1 cellular context compared by ENCODE assay signal in the genomic region with DNA sequence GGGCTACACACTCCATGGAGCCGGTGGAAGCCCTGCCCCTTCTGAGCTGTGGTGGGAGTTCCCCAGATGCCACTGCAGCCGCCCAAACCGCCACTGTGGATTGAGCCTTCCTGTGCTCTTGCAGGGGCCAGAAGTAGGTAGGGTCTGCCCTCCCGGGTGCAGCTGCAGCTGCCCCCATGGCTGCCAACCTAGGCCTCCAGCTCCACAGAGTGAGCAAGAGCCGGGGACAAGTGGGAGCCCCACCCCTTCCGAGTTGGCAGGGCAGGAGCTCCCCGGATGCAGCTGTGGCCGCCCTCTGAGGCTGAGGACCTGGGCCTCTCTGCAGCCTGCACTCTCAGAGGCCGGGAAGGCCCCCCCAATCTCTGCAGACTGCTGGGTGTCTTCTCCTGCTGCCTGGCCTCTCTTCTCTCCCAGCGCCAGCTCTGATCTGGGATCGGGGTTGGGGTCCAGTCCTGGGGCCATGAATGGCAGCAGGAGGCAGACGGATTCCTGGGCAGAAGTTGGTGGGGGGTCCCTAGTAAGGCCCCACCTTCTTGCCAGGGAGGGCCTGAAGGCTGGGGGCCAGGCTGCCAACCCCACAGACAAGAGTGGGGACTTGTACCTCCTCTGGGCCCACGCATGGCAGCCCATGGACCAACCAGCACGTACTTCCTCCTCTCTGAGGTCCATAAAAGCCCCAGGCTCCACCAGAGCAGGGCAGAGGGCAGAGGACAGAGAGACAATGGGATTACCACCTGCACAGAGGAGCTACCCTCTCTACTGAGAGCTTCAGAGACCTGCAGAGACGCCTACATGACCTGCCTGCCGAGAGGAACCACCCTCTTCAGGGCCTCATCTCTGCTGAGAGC.
TF ChIP-seq lines count a peak whose summit lies in the region.

No MANE protein-coding gene starts in this region.

TF ChIP-seq in GM23338, 12 proteins besides CTCF, POLR2A, EP300 and RAD21 (continued from another document):
- TF ChIP-seq, protein P1, sequence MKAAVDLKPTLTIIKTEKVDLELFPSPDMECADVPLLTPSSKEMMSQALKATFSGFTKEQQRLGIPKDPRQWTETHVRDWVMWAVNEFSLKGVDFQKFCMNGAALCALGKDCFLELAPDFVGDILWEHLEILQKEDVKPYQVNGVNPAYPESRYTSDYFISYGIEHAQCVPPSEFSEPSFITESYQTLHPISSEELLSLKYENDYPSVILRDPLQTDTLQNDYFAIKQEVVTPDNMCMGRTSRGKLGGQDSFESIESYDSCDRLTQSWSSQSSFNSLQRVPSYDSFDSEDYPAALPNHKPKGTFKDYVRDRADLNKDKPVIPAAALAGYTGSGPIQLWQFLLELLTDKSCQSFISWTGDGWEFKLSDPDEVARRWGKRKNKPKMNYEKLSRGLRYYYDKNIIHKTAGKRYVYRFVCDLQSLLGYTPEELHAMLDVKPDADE (IDR thresholded peaks at IDR 0.05): no peak
- TF ChIP-seq, protein P2, sequence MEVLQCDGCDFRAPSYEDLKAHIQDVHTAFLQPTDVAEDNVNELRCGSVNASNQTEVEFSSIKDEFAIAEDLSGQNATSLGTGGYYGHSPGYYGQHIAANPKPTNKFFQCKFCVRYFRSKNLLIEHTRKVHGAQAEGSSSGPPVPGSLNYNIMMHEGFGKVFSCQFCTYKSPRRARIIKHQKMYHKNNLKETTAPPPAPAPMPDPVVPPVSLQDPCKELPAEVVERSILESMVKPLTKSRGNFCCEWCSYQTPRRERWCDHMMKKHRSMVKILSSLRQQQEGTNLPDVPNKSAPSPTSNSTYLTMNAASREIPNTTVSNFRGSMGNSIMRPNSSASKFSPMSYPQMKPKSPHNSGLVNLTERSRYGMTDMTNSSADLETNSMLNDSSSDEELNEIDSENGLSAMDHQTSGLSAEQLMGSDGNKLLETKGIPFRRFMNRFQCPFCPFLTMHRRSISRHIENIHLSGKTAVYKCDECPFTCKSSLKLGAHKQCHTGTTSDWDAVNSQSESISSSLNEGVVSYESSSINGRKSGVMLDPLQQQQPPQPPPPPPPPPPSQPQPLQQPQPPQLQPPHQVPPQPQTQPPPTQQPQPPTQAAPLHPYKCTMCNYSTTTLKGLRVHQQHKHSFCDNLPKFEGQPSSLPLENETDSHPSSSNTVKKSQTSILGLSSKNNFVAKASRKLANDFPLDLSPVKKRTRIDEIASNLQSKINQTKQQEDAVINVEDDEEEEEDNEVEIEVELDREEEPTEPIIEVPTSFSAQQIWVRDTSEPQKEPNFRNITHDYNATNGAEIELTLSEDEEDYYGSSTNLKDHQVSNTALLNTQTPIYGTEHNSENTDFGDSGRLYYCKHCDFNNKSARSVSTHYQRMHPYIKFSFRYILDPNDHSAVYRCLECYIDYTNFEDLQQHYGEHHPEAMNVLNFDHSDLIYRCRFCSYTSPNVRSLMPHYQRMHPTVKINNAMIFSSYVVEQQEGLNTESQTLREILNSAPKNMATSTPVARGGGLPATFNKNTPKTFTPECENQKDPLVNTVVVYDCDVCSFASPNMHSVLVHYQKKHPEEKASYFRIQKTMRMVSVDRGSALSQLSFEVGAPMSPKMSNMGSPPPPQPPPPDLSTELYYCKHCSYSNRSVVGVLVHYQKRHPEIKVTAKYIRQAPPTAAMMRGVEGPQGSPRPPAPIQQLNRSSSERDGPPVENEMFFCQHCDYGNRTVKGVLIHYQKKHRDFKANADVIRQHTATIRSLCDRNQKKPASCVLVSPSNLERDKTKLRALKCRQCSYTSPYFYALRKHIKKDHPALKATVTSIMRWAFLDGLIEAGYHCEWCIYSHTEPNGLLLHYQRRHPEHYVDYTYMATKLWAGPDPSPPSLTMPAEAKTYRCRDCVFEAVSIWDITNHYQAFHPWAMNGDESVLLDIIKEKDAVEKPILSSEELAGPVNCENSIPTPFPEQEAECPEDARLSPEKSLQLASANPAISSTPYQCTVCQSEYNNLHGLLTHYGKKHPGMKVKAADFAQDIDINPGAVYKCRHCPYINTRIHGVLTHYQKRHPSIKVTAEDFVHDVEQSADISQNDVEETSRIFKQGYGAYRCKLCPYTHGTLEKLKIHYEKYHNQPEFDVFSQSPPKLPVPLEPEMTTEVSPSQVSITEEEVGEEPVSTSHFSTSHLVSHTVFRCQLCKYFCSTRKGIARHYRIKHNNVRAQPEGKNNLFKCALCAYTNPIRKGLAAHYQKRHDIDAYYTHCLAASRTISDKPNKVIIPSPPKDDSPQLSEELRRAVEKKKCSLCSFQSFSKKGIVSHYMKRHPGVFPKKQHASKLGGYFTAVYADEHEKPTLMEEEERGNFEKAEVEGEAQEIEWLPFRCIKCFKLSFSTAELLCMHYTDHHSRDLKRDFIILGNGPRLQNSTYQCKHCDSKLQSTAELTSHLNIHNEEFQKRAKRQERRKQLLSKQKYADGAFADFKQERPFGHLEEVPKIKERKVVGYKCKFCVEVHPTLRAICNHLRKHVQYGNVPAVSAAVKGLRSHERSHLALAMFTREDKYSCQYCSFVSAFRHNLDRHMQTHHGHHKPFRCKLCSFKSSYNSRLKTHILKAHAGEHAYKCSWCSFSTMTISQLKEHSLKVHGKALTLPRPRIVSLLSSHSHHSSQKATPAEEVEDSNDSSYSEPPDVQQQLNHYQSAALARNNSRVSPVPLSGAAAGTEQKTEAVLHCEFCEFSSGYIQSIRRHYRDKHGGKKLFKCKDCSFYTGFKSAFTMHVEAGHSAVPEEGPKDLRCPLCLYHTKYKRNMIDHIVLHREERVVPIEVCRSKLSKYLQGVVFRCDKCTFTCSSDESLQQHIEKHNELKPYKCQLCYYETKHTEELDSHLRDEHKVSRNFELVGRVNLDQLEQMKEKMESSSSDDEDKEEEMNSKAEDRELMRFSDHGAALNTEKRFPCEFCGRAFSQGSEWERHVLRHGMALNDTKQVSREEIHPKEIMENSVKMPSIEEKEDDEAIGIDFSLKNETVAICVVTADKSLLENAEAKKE (CRISPR knock-in tag; IDR thresholded peaks at IDR 0.05): no peak
- TF ChIP-seq POLR2AphosphoS5 (IDR thresholded peaks at IDR 0.05; ENCODE audit: low read depth) (no peak), EZH2 (IDR thresholded peaks at IDR 0.05; ENCODE audit: low read depth, unreplicated experiment) (no peak)
